In the genomic region with DNA sequence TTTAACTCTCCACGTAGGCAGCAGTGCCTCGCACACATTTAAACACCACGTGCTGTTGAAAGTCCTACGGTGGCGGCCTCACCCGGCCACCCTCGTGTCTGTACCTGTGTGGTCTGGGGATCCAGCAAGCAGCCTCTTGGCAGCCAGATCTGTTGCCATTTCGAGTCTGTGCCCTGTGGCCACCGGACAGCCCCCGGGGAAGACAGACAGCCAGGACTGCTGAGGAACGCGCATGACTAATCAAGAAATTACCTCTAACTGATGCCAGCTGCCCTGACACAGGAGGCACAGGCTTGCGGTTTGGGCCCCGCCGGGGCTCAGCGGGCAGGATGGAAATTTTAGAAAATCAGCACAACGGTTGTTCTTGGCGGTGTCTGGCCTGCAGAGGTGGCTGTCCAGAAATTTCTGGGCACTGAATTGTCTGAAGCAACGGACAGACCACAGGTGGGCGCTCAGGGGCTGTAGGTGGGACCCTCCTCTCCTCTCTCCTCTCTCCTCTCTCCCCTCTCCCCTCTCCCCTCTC, we compare ENCODE assay signal across 1 cellular context.
TF ChIP-seq lines count a peak whose summit lies in the region.

No MANE protein-coding gene starts in this region.

TF ChIP-seq in K562, 482 proteins besides CTCF, POLR2A, EP300 and RAD21:
- TF ChIP-seq PCBP1 (IDR thresholded peaks at IDR 0.05; ENCODE audit: low read depth, low read length, poor library complexity, severe bottlenecking): peak; percentile 64
- TF ChIP-seq, protein P1, sequence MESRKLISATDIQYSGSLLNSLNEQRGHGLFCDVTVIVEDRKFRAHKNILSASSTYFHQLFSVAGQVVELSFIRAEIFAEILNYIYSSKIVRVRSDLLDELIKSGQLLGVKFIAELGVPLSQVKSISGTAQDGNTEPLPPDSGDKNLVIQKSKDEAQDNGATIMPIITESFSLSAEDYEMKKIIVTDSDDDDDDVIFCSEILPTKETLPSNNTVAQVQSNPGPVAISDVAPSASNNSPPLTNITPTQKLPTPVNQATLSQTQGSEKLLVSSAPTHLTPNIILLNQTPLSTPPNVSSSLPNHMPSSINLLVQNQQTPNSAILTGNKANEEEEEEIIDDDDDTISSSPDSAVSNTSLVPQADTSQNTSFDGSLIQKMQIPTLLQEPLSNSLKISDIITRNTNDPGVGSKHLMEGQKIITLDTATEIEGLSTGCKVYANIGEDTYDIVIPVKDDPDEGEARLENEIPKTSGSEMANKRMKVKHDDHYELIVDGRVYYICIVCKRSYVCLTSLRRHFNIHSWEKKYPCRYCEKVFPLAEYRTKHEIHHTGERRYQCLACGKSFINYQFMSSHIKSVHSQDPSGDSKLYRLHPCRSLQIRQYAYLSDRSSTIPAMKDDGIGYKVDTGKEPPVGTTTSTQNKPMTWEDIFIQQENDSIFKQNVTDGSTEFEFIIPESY (CRISPR knock-in tag; IDR thresholded peaks at IDR 0.05): peak; percentile 41; the same call in 1 of the 2 replicates
- no peak for TF ChIP-seq CHCHD3 (CRISPR knock-in tag; IDR thresholded peaks at IDR 0.05)
